Comparison of ENCODE assay signal across 21 cellular contexts in the genomic region with DNA sequence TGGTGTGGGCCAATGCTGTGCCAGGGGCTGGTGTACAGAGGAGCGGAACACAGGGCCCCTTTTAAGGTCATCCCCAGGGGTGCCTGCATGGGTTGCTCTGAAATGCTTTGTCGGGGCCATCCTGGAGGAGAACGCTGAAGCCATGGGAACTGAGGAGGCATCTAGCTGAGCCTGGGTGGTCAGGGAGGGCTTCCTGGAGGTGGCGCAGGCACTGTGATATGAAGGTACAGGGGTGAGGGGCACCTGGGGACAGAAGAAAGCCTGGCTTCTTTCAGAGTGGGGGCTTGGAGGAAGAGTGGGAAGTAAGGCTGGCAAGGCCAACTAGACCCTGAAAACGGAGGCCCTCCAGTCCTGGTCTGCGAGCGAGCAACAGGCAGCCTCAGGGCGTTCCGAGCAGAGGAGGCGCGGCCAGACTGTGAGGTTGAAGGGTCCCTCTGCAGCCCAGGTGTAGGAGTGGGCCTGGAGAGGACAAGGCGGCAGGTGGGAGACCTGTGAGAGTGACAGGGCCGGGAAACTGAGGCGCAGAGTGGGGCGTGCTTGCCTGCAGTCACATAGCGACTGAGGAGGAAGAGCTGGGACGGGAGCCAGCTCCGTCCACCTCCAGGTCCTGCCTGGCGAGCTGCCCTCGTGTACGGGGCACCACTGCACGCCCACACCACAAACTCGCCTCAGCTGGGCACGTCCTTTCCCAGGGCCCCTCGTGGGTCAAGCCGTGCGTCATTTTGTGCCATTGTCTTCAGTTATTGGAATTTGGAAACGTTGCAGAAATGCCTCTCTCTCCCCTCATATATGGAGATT. TPM values are rescaled to one million over a fixed set of nuclear protein-coding genes. Genes with fewer than 3 reads are reported as not detected.
DNase-seq lines count a peak whose midpoint lies in the region; ATAC-seq and TF ChIP-seq lines count a peak whose summit lies in the region.
"Had no signal": no experiment of that assay in that cellular context is flagged by ENCODE, and none has a peak within 500 bp of the region (broad histone marks: within the 10 kb centered on the region; RNA-seq: fewer than 3 reads in every experiment).

No MANE protein-coding gene starts in this region.

- H3K4me3 ChIP-seq in GM23248 (no peak overlapping the region), gastroesophageal sphincter (peak overlapping the region in 1 of 2 donors; percentile 2), smooth muscle cell (no peak overlapping the region)
- H3K4me3 ChIP-seq: pancreas, right lobe of liver had no signal

- TF ChIP-seq CTCF in VCaP (conservative IDR thresholded peaks at IDR 0.05) (no peak), gastroesophageal sphincter (IDR thresholded peaks at IDR 0.05) (no peak), smooth muscle cell (IDR thresholded peaks at IDR 0.05; ENCODE audit: borderline replicate concordance, insufficient read depth, poor library complexity, severe bottlenecking) (no peak)

- H2AFZ ChIP-seq in GM23248 (no peak overlapping the region), smooth muscle cell (ENCODE audit: low read depth) (no peak overlapping the region)

- DNase-seq in GM23248 (peak; percentile 53), smooth muscle cell (lab: John Stamatoyannopoulos, UW; ENCODE audit: unreplicated experiment) (no peak), medulla oblongata (ENCODE audit: extremely low spot score) (no peak), RPMI8226 (no peak), LoVo (ENCODE audit: low spot score) (no peak), ACHN (no peak)
- DNase-seq: activated CD4-positive, alpha-beta T cell treated with anti-CD3 and anti-CD28 coated beads for 1 hour; activated naive CD4-positive, alpha-beta T cell treated with anti-CD3 and anti-CD28 coated beads, Interleukin-2, amount 10 ng/mL, durations not matched to agents 7 days and 5 days; CD8-positive, alpha-beta memory T cell; effector CD4-positive, alpha-beta T cell; GDM1; HCEC 1CT; KBM-7; natural killer cell; NCI-H1694 treated with DMSO at 0.1 percent for 48 hours; NCI-H2171 treated with DMSO at 0.1 percent for 48 hours; NCI-H526; right lobe of liver had no signal

- no peak for TF ChIP-seq POLR2A in gastroesophageal sphincter (IDR thresholded peaks at IDR 0.05)

- H3K27ac ChIP-seq in GM23248 (no peak overlapping the region), VCaP (peak overlapping the region; percentile 19; the same call in 1 of the 2 replicates), gastroesophageal sphincter (peak overlapping the region in 3 of 4 donors; percentile 39 to 60 (median 46)), smooth muscle cell (ENCODE audit: low read depth) (no peak overlapping the region)
- H3K27ac ChIP-seq: pancreas, right lobe of liver had no signal

- H3K27me3 ChIP-seq in GM23248 (replicated peaks; ENCODE audit: insufficient read depth) (no peaks in the 10 kb centered on the region), gastroesophageal sphincter (peaks cover 56% of the 10 kb centered on the region), smooth muscle cell (ENCODE audit: low read depth) (no peaks in the 10 kb centered on the region)
- H3K27me3 ChIP-seq: pancreas had no signal

- WGBS in GM23248 (ENCODE audit: low coverage in 1 of 2, low lambda C conversion rate in 2 of 2, missing lambda C conversion rate in 2 of 2), 2 experiments: 64 to 66% methylated on average over 28 of the region's 28 CpGs
- WGBS in gastroesophageal sphincter (ENCODE audit: low coverage in 1 of 2), 2 donors: 50% methylated on average over 4 of the region's 28 CpGs; no CpG with 5 or more reads in 1 of the 2 donors
- 90% methylated on average over 28 of the region's 28 CpGs for WGBS in smooth muscle cell (ENCODE audit: low lambda C conversion rate)

- H3F3A ChIP-seq in GM23248 (ENCODE audit: insufficient read depth) (no peaks in the 10 kb centered on the region), smooth muscle cell (ENCODE audit: low read depth) (no peaks in the 10 kb centered on the region)

- H3K9me2 ChIP-seq in GM23248 (ENCODE audit: insufficient read depth): no peaks in the 10 kb centered on the region

- H3K4me2 ChIP-seq in GM23248 (ENCODE audit: unreplicated experiment) (peak overlapping the region; percentile 8), smooth muscle cell (peak overlapping the region; percentile 2)

- no peak overlapping the region for H3K9ac ChIP-seq in GM23248
- no peak overlapping the region for H3K9ac ChIP-seq in smooth muscle cell (ENCODE audit: low read depth)

- ATAC-seq in gastroesophageal sphincter: peak; percentile 9
- ATAC-seq: natural killer cell, pancreas, right lobe of liver had no signal

- H3K79me2 ChIP-seq in GM23248 (ENCODE audit: insufficient read depth): peaks cover 87% of the 10 kb centered on the region
- peaks cover 78% of the 10 kb centered on the region for H3K79me2 ChIP-seq in smooth muscle cell (ENCODE audit: low read depth)

- H3K4me1 ChIP-seq in GM23248 (ENCODE audit: insufficient read depth): peaks cover 39% of the 10 kb centered on the region
- H3K4me1 ChIP-seq in gastroesophageal sphincter: peaks cover 0 to 76% (median 19%) of the 10 kb centered on the region in 3 donors
- peaks cover 11% of the 10 kb centered on the region for H3K4me1 ChIP-seq in smooth muscle cell (ENCODE audit: low read depth)
- H3K4me1 ChIP-seq: pancreas, right lobe of liver had no signal

- in situ Hi-C loops in GM23248 (cut with MboI): no loop called here
- in situ Hi-C loops in ACHN (cut with HindIII; ENCODE audit: low pct_ligation_motif_present, low pct_unique_long_range_greater_than_20kb, low sequenced_read_pairs): no loop called here

- H3K36me3 ChIP-seq in GM23248 (ENCODE audit: low read depth) (no peaks in the 10 kb centered on the region), gastroesophageal sphincter (no peaks in the 10 kb centered on the region), smooth muscle cell (ENCODE audit: low read depth) (no peaks in the 10 kb centered on the region)
- H3K36me3 ChIP-seq: pancreas, right lobe of liver had no signal

- TF ChIP-seq EP300 in gastroesophageal sphincter (IDR thresholded peaks at IDR 0.05): no peak

- H3K9me3 ChIP-seq in GM23248 (ENCODE audit: low read depth) (no peaks in the 10 kb centered on the region), gastroesophageal sphincter (no peaks in the 10 kb centered on the region), smooth muscle cell (replicated peaks; ENCODE audit: low read depth) (no peaks in the 10 kb centered on the region)
- H3K9me3 ChIP-seq: pancreas, right lobe of liver had no signal

- no peaks in the 10 kb centered on the region for H4K20me1 ChIP-seq in GM23248 (ENCODE audit: insufficient read depth)
- H4K20me1 ChIP-seq in smooth muscle cell (ENCODE audit: low read depth): peaks cover 49% of the 10 kb centered on the region

RNA-seq across cellular contexts. Expression of gene FBLN2, which starts 4.1 kb away (rescaled TPM):
- 636 and 646 TPM in 2 replicates for total RNA-seq in GM23248 (2014; rRNA removed; shearing (Covaris generic))
- 447 and 468 TPM in 2 replicates for polyA plus RNA-seq in GM23248 (2016; fragmentation: Nextera tagmentation; extraction: Ambion mirVana)
- 100 to 1,000 TPM in 3 of 4 donors, 10 to 100 TPM in 1; 85.9 to 187 (median 117) TPM for total RNA-seq in gastroesophageal sphincter
- 159 and 178 TPM in 2 replicates for total RNA-seq in smooth muscle cell
- polyA plus RNA-seq in smooth muscle cell: 249 and 390 TPM in 2 replicates

Comparison
In these comparisons a context has a peak if more than half of its experiments do, and no peak if none do; other contexts are left out.
1. H3K27ac ChIP-seq: peak in VCaP (single experiment) and gastroesophageal sphincter (3 of 4); none in GM23248 (single experiment) and smooth muscle cell (single experiment).